Comparison of ENCODE assay signal across 1 cellular context in the genomic region with DNA sequence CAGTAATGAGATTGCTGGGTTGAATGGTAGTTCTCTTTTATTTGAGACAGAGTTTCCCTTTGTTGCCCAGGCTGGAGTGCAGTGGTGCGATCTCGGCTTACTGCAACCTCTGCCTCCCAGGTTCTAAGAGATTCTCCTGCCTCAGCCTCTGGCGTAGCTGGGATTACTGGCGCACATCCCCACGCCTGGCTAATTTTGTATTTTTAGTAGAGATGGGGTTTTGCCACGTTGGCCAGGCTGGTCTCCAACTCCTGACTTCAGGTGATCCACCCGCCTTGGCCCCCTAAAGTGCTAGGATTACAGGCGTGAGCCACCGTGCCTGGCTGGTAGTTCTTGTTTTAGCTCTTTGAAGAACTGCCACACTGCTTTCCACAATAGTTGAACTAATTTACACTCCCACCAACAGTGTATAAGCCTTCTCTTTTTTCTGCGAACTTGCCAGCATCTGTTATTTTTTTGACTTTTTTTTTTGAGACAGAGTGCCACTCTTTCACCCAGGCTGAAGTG. TPM values are rescaled to one million over a fixed set of nuclear protein-coding genes. Genes with fewer than 3 reads are reported as not detected.
"Had no signal": no experiment of that assay in that cellular context is flagged by ENCODE, and none has a peak within 500 bp of the region (broad histone marks: within the 10 kb centered on the region; RNA-seq: fewer than 3 reads in every experiment).

No MANE protein-coding gene starts in this region.

RNA-seq across cellular contexts. Expression of gene C1S, which starts 11.0 kb away (rescaled TPM):
- polyA plus RNA-seq: IgD-negative memory B cell had no signal

RNA-seq across cellular contexts. Expression of gene C1R, which starts 42.7 kb away (rescaled TPM):
- polyA plus RNA-seq: IgD-negative memory B cell had no signal
